Comparison of ENCODE assay signal across 10 cellular contexts in genomic region chr1:209704584-209704983, GRCh38.
DNase-seq lines count a peak whose midpoint lies in the region; ATAC-seq and TF ChIP-seq lines count a peak whose summit lies in the region.
"Had no signal": no experiment of that assay in that cellular context is flagged by ENCODE, and none has a peak within 500 bp of the region (broad histone marks: within the 10 kb centered on the region; RNA-seq: fewer than 3 reads in every experiment).

Gene HSD11B1 (plus strand): TSS chr1:209704846. CDS start chr1:209704943, 97 bp downstream.

- ATAC-seq in HG03097 (IDR thresholded peaks at IDR 0.05; ENCODE audit: low FRiP score, unreplicated experiment): no peak

- peaks cover 0 to 59% (median 4%) of the 10 kb centered on the region in 10 experiments; a peak in 10 of 20 replicates for H3K4me1 ChIP-seq in BLaER1 treated with 17β-estradiol and CSF1 and Interleukin-3, amounts not matched to agents 10 nM and 100 nM
- H3K4me1 ChIP-seq in OCI-LY3 (ENCODE audit: low read length): peaks cover 22% of the 10 kb centered on the region

- peak within 1 kb of the TSS in 8 of 11 experiments; percentile 8 to 79 (median 47); a peak in 13 of 22 replicates for H3K4me2 ChIP-seq in BLaER1 treated with 17β-estradiol and CSF1 and Interleukin-3, amounts not matched to agents 10 nM and 100 nM
- H3K4me2 ChIP-seq in OCI-LY3 (ENCODE audit: low read length): peak within 1 kb of the TSS; percentile 59

- peaks cover 0 to 40% (median 5%) of the 10 kb centered on the region in 11 experiments; a peak in 9 of 22 replicates for H3K36me3 ChIP-seq in BLaER1 treated with 17β-estradiol and CSF1 and Interleukin-3, amounts not matched to agents 10 nM and 100 nM
- H3K36me3 ChIP-seq in OCI-LY3 (replicated peaks; ENCODE audit: low read depth, low read length): no peaks in the 10 kb centered on the region

- H3K9me3 ChIP-seq in BLaER1 treated with 17β-estradiol and CSF1 and Interleukin-3, amounts not matched to agents 10 nM and 100 nM (replicated peaks in 1 of 11): peaks cover 0 to 22% (median 4%) of the 10 kb centered on the region in 11 experiments; a peak in 8 of 22 replicates
- H3K9me3 ChIP-seq in OCI-LY3 (ENCODE audit: insufficient read depth, low read length): no peaks in the 10 kb centered on the region

- TF ChIP-seq CTCF in OCI-LY3 (IDR thresholded peaks at IDR 0.05; ENCODE audit: low read depth, low read length): no peak

- H2AFZ ChIP-seq in OCI-LY3 (ENCODE audit: low read depth, low read length): peak within 1 kb of the TSS; percentile 24

- no peaks in the 10 kb centered on the region for H4K20me1 ChIP-seq in BLaER1 treated with 17β-estradiol and CSF1 and Interleukin-3, amounts not matched to agents 10 nM and 100 nM
- no peaks in the 10 kb centered on the region for H4K20me1 ChIP-seq in OCI-LY3 (ENCODE audit: insufficient read depth, low read length)

- no peaks in the 10 kb centered on the region for H3K27me3 ChIP-seq in BLaER1 treated with 17β-estradiol and CSF1 and Interleukin-3, amounts not matched to agents 10 nM and 100 nM
- no peaks in the 10 kb centered on the region for H3K27me3 ChIP-seq in OCI-LY3 (ENCODE audit: low read depth, low read length)

- DNase-seq in fibroblast of the conjunctiva (ENCODE audit: low read depth) (peak; percentile 53), posterior cingulate gyrus (peak; percentile 59 to 97 (median 72)), NCI-H1930 (lab: John Stamatoyannopoulos, UW) (no peak), germinal center (ENCODE audit: low spot score) (no peak), NCI-H187 treated with DMSO at 0.1 percent for 48 hours (lab: John Stamatoyannopoulos, UW) (no peak)
- DNase-seq: DMS79 treated with DMSO at 0.1 percent for 48 hours had no signal

- no peak within 1 kb of the TSS for H3K4me3 ChIP-seq in BLaER1 treated with 17β-estradiol and CSF1 and Interleukin-3, amounts not matched to agents 10 nM and 100 nM
- H3K4me3 ChIP-seq in OCI-LY3 (ENCODE audit: low read length): peak within 1 kb of the TSS; percentile 50
- H3K4me3 ChIP-seq: SK-N-MC had no signal

- H3K9ac ChIP-seq in BLaER1 treated with 17β-estradiol and CSF1 and Interleukin-3, amounts not matched to agents 10 nM and 100 nM: no peak within 1 kb of the TSS
- peak within 1 kb of the TSS; percentile 2; the same call in 1 of the 2 replicates for H3K9ac ChIP-seq in OCI-LY3 (ENCODE audit: low read length)

- intact Hi-C loops in posterior cingulate gyrus (cut with DNase I): no loop called here

- H3K79me2 ChIP-seq in OCI-LY3 (ENCODE audit: low read length): no peaks in the 10 kb centered on the region

- peak within 1 kb of the TSS in 2 of 11 experiments; percentile 9 to 41; a peak in 3 of 22 replicates for H3K27ac ChIP-seq in BLaER1 treated with 17β-estradiol and CSF1 and Interleukin-3, amounts not matched to agents 10 nM and 100 nM
- peak within 1 kb of the TSS; percentile 3 for H3K27ac ChIP-seq in OCI-LY3 (ENCODE audit: low read length)
- H3K27ac ChIP-seq: SK-N-MC had no signal

Comparison
In these comparisons a context has a peak if more than half of its experiments do, and no peak if none do; other contexts are left out.
1. DNase-seq: peak in fibroblast of the conjunctiva (single experiment) and posterior cingulate gyrus (10 of 10); none in NCI-H1930 (0 of 2), germinal center (single experiment) and NCI-H187 treated with DMSO at 0.1 percent for 48 hours (single experiment).